ENCODE assay signal across 10 cellular contexts in the genomic region with DNA sequence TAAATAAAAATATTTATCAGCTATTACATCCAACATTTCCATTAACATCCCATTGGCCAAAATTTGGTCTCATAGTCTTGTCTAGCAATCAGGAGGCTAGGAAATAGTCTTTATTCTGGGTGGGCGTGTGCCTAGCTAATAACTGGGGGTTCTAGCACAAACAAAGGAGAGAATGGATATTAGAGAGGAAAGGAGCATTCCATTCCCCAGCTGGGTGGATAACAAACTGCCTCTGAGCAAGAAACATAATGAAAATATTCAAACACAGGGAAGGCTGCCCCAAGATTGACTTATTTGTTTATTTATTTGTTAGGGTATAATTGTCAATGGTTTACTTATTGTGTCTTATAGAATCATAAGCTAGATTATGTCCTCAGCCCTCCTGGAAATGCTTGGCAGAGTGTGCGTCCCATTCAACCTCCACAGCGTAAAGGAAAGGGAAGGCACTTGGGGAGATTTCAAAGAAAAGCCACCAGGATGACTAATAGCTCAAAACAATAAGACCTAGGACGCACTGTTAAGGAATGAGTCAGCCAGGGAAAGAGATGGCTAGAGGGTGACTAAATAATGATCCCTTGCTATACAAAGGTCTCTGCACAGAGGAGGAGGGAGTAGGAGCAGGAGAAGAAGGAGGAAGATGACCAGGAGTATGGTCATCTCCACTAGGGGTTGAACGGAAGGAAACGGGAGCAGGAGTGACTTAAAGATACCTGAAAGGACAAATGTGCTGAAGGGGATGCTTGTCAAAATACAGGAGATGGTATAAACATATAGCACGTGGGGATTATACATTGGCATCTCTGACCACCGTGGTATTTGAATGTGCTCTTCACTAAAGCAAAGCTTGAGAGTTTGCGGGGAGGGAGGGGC. TPM values are rescaled to one million over a fixed set of nuclear protein-coding genes. Genes with fewer than 3 reads are reported as not detected.
DNase-seq lines count a peak whose midpoint lies in the region; TF ChIP-seq lines count a peak whose summit lies in the region.
"Had no signal": no experiment of that assay in that cellular context is flagged by ENCODE, and none has a peak within 500 bp of the region (broad histone marks: within the 10 kb centered on the region; RNA-seq: fewer than 3 reads in every experiment).

No MANE protein-coding gene starts in this region.

- no peak for TF ChIP-seq CTCF in brain (conservative IDR thresholded peaks at IDR 0.05)
- no peak for TF ChIP-seq CTCF in dorsolateral prefrontal cortex (IDR thresholded peaks at IDR 0.05 in 54 of 56, conservative IDR thresholded peaks at IDR 0.05 in 2 of 56; ENCODE audit: low read depth in 1 of 56, partially characterized antibody in 56 of 56)

- peaks cover 0 to 8% (median 5%) of the 10 kb centered on the region in 5 experiments for H3K9me3 Mint-ChIP-seq in brain
- H3K9me3 Mint-ChIP-seq: IgD-negative memory B cell had no signal

- H3K27ac Mint-ChIP-seq in brain = peak overlapping the region in 3 of 5 experiments; percentile 21 to 87 (median 49)
- H3K27ac Mint-ChIP-seq: IgD-negative memory B cell had no signal

- no peak overlapping the region for H3K27ac ChIP-seq in dorsolateral prefrontal cortex

- H3K4me1 Mint-ChIP-seq in brain = peaks cover 14% of the 10 kb centered on the region

- H3K27me3 ChIP-seq in dorsolateral prefrontal cortex = peaks cover 0 to 12% (median 0%) of the 10 kb centered on the region in 45 donors

- no peak overlapping the region for H3K4me3 Mint-ChIP-seq in brain
- H3K4me3 Mint-ChIP-seq: IgD-negative memory B cell had no signal

- H3K4me3 ChIP-seq in dorsolateral prefrontal cortex = no peak overlapping the region

- no peaks in the 10 kb centered on the region for H3K36me3 Mint-ChIP-seq in brain

- H3K27me3 Mint-ChIP-seq in brain = peaks cover 10% of the 10 kb centered on the region

- peak; percentile 94 for DNase-seq in EL
- DNase-seq in LoVo (ENCODE audit: low spot score) = peak; percentile 89
- peak; percentile 40 for DNase-seq in mucosa of gallbladder (ENCODE audit: low spot score)
- DNase-seq in NCI-H1930 (lab: John Stamatoyannopoulos, UW) = no peak
- no peak for DNase-seq in dorsolateral prefrontal cortex
- DNase-seq in NOMO-1 treated with DMSO at 0.1 percent for 48 hours (lab: John Stamatoyannopoulos, UW; ENCODE audit: unreplicated experiment) = no peak
- DNase-seq in activated CD8-positive, alpha-beta memory T cell treated with anti-CD3 and anti-CD28 coated beads, Interleukin-2, amount 50 U/mL, for 4 hours = no peak
- DNase-seq: stimulated activated CD4-positive, alpha-beta T cell treated with anti-CD3 and anti-CD28 coated beads, Interleukin-4, amount 100 ng/mL, for 1 hour had no signal

- intact Hi-C loops in dorsolateral prefrontal cortex (cut with DNase I) = no loop called here

RNA-seq across cellular contexts. Expression of a gene that starts 23.5 kb away (rescaled TPM):
- 7.1 TPM for polyA plus RNA-seq in brain (ENCODE audit: insufficient read depth, low read depth, low replicate concordance)
- total RNA-seq in mucosa of gallbladder = 27.0 TPM
- total RNA-seq in dorsolateral prefrontal cortex = 10 to 100 TPM; 26.3 to 48.7 (median 35.8) TPM

RNA-seq across cellular contexts. Expression of a gene that starts 56.2 kb away (rescaled TPM):
- polyA plus RNA-seq in brain (ENCODE audit: insufficient read depth, low read depth, low replicate concordance) = 1,323 TPM
- total RNA-seq in mucosa of gallbladder = 672 TPM
- 100 to 1,000 TPM; 253 to 573 (median 415) TPM for total RNA-seq in dorsolateral prefrontal cortex

Comparison
In these comparisons a context has a peak if more than half of its experiments do, and no peak if none do; other contexts are left out.
1. DNase-seq: peak in EL (single experiment), LoVo (single experiment) and mucosa of gallbladder (single experiment); none in NCI-H1930 (0 of 2), dorsolateral prefrontal cortex (0 of 10), NOMO-1 treated with DMSO at 0.1 percent for 48 hours (single experiment) and activated CD8-positive, alpha-beta memory T cell treated with anti-CD3 and anti-CD28 coated beads, Interleukin-2, amount 50 U/mL, for 4 hours (single experiment).